ENCODE assay signal across 18 cellular contexts in genomic region chr6:161103475-161103874, GRCh38.
"Had no signal": no experiment of that assay in that cellular context is flagged by ENCODE, and none has a peak within 500 bp of the region (broad histone marks: within the 10 kb centered on the region; RNA-seq: fewer than 3 reads in every experiment).

No MANE protein-coding gene starts in this region.

- H3K4me1 Mint-ChIP-seq: stimulated activated naive B cell treated with anti-CD40 and anti-IgM and Interleukin-4, amounts not matched to agents 10 μg/mL and 1 μg/mL and 100 μg/mL, for 72 hours had no signal

- H3K27ac ChIP-seq: ascending aorta, esophagus squamous epithelium, hepatocyte, ovary, right lobe of liver had no signal

- DNase-seq: activated CD4-positive, alpha-beta memory T cell treated with anti-CD3 and anti-CD28 coated beads, Interleukin-2, amount 10 ng/mL, durations not matched to agents 7 days and 5 days; activated CD4-positive, alpha-beta T cell treated with anti-CD3 and anti-CD28 coated beads for 4 hours; activated CD8-positive, alpha-beta memory T cell treated with anti-CD3 and anti-CD28 coated beads, Interleukin-2, amount 50 U/mL, for 4 hours; activated gamma-delta T cell treated with Interleukin-2 at 50 U/mL for 16 hours; activated T-cell treated with anti-CD3 and anti-CD28 coated beads, Interleukin-2, amount 50 U/mL, for 72 hours; cerebellar nuclear complex; cortex of kidney; effector memory CD4-positive, alpha-beta T cell; esophagus squamous epithelium; mesendoderm; naive thymus-derived CD4-positive, alpha-beta T cell; ovary; right lobe of liver; stimulated activated CD4-positive, alpha-beta T cell treated with anti-CD3 and anti-CD28 coated beads, Interleukin-4, amount 100 ng/mL, for 4 hours; stimulated activated naive B cell treated with anti-CD40 and anti-IgM and Interleukin-4, amounts not matched to agents 10 μg/mL and 1 μg/mL and 100 μg/mL, for 72 hours; T-helper 2 cell had no signal

- ATAC-seq: activated T-cell treated with anti-CD3 and anti-CD28 coated beads, Interleukin-2, amount 50 U/mL, for 72 hours; naive thymus-derived CD4-positive, alpha-beta T cell; right lobe of liver; stimulated activated naive B cell treated with anti-CD40 and anti-IgM and Interleukin-4, amounts not matched to agents 10 μg/mL and 1 μg/mL and 100 μg/mL, for 72 hours had no signal

- H3K9me3 ChIP-seq: ascending aorta, esophagus squamous epithelium, ovary, right lobe of liver had no signal

- H3K4me1 ChIP-seq: esophagus squamous epithelium, right lobe of liver had no signal

- H3K27me3 ChIP-seq: ascending aorta, esophagus squamous epithelium, hepatocyte, ovary, right lobe of liver had no signal

- H3K79me2 ChIP-seq: hepatocyte had no signal

- H3K4me3 ChIP-seq: ascending aorta, esophagus squamous epithelium, hepatocyte, ovary, right lobe of liver had no signal

- H3K4me3 Mint-ChIP-seq: activated CD4-positive, alpha-beta memory T cell treated with anti-CD3 and anti-CD28 coated beads, Interleukin-2, amount 10 ng/mL, durations not matched to agents 7 days and 5 days; activated T-cell treated with anti-CD3 and anti-CD28 coated beads, Interleukin-2, amount 50 U/mL, for 72 hours; naive thymus-derived CD4-positive, alpha-beta T cell; stimulated activated naive B cell treated with anti-CD40 and anti-IgM and Interleukin-4, amounts not matched to agents 10 μg/mL and 1 μg/mL and 100 μg/mL, for 72 hours had no signal

- H2AFZ ChIP-seq: hepatocyte had no signal

- H3K36me3 ChIP-seq: ovary had no signal

- H3K9me3 Mint-ChIP-seq: activated CD4-positive, alpha-beta memory T cell treated with anti-CD3 and anti-CD28 coated beads, Interleukin-2, amount 10 ng/mL, durations not matched to agents 7 days and 5 days; activated T-cell treated with anti-CD3 and anti-CD28 coated beads, Interleukin-2, amount 50 U/mL, for 72 hours; stimulated activated naive B cell treated with anti-CD40 and anti-IgM and Interleukin-4, amounts not matched to agents 10 μg/mL and 1 μg/mL and 100 μg/mL, for 72 hours had no signal

- H3K27ac Mint-ChIP-seq: activated CD4-positive, alpha-beta memory T cell treated with anti-CD3 and anti-CD28 coated beads, Interleukin-2, amount 10 ng/mL, durations not matched to agents 7 days and 5 days; activated T-cell treated with anti-CD3 and anti-CD28 coated beads, Interleukin-2, amount 50 U/mL, for 72 hours; stimulated activated naive B cell treated with anti-CD40 and anti-IgM and Interleukin-4, amounts not matched to agents 10 μg/mL and 1 μg/mL and 100 μg/mL, for 72 hours had no signal

- H3K27me3 Mint-ChIP-seq: activated CD4-positive, alpha-beta memory T cell treated with anti-CD3 and anti-CD28 coated beads, Interleukin-2, amount 10 ng/mL, durations not matched to agents 7 days and 5 days; naive thymus-derived CD4-positive, alpha-beta T cell; stimulated activated naive B cell treated with anti-CD40 and anti-IgM and Interleukin-4, amounts not matched to agents 10 μg/mL and 1 μg/mL and 100 μg/mL, for 72 hours had no signal

- H3K4me2 ChIP-seq: hepatocyte had no signal
